8 cellular contexts compared by ENCODE assay signal in the genomic region with DNA sequence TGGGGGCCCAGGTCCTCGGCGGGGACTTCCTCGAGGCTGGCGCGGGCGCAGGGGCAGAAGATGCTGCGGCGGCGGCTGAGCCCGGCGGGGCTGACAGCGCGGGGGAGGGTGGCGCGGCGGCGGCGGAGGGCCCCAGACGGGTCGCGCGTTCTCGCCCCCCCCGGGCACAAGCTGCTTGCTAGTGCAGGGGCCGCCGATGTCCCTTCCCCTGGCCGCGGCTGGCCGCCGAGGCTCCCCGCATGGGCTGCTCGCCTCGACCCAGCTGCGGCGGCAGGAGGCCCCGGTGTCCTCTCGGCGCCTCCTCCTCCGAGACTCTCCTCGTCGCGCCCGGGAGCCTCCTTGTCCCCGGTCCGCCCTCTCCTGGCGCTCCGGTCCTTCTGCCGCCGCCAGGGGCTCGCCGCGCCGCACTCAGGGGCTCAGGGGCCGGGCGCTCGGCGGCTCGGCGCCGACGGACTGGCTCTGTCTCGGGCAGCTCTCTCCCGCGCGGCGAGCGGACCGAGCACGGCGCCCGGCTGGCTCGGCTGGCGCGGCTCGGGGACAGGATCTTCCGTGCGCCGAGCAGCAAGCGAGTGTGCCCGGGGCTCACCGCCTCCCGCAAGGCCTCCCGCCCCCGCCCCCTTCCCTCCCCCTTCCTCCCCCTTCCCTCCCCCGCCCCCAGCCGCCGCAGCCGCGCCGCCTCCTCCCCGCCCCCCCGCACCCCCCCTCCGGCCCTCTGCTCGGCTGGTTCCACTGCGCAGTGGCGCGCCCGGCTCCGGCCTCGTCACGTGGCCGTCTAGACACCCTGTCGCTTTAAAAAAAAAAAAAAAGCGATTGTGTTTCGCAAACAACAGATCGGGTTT. TPM values are rescaled to one million over a fixed set of nuclear protein-coding genes. Genes with fewer than 3 reads are reported as not detected.
DNase-seq lines count a peak whose midpoint lies in the region; ATAC-seq and TF ChIP-seq lines count a peak whose summit lies in the region.

No MANE protein-coding gene starts in this region.

- peak; percentile 43 for ATAC-seq in HG02642 (IDR thresholded peaks at IDR 0.05; ENCODE audit: poor library complexity, unreplicated experiment)
- ATAC-seq in T-cell (replicated peaks in 1 of 4) = peak; percentile 46 to 58 (median 56)

- H3K4me1 ChIP-seq in left ventricle myocardium inferior (peaks cover 84% of the 10 kb centered on the region), prostate gland (replicated peaks) (peaks cover 3% of the 10 kb centered on the region)

- POLR2A ChIA-PET in T-cell (lab: Charles Lee) = interaction anchor here (0.6 to 3.1 kb wide), 23 partner anchors 11 to 1330 kb away, joined by 3 to 22 read pairs (median 5); a partner anchor contains a TSS

- H3K27me3 ChIP-seq in left ventricle myocardium inferior (ENCODE audit: low read depth) = no peaks in the 10 kb centered on the region
- no peaks in the 10 kb centered on the region for H3K27me3 ChIP-seq in prostate gland (replicated peaks; ENCODE audit: insufficient read depth)

- H3K27me3 Mint-ChIP-seq in T-cell = no peaks in the 10 kb centered on the region

- peak overlapping the region; percentile 100 for H3K27ac ChIP-seq in left ventricle myocardium inferior (replicated peaks)
- H3K27ac ChIP-seq in prostate gland = peak overlapping the region; percentile 98 to 99

- WGBS in prostate gland = under 1% methylated on average over 63 of the region's 106 CpGs

- CTCF ChIA-PET in T-cell (lab: Charles Lee) = interaction anchor here (0.7 to 2.8 kb wide), 6 partner anchors 11 to 138 kb away, joined by 3 to 9 read pairs (median 6); no protein-coding TSS in a partner anchor

- peak overlapping the region; percentile 85 to 97 (median 89) for H3K4me3 Mint-ChIP-seq in T-cell

- H3K4me3 ChIP-seq in GM12875 (ENCODE audit: low read depth, low read length) = peak overlapping the region; percentile 82
- peak overlapping the region; percentile 94 for H3K4me3 ChIP-seq in left ventricle myocardium inferior
- H3K4me3 ChIP-seq in prostate gland = peak overlapping the region; percentile 70 to 93

- no peaks in the 10 kb centered on the region for H3K9me3 Mint-ChIP-seq in T-cell

- peaks cover 15% of the 10 kb centered on the region for H3K36me3 Mint-ChIP-seq in T-cell

- H3K4me1 Mint-ChIP-seq in T-cell = peaks cover 44 to 53% (median 47%) of the 10 kb centered on the region in 3 donors

- DNase-seq in NCI-H1417 (lab: John Stamatoyannopoulos, UW) (peak; percentile 82 to 97 (median 96)), T-cell (peak in 33 of 34 experiments; percentile 41 to 79 (median 65)), amniotic stem cell (lab: John Stamatoyannopoulos, UW) (peak; percentile 71), left ventricle myocardium inferior (peak; percentile 88), prostate gland (ENCODE audit: low spot score) (peak; percentile 85), cerebellar nuclear complex (lab: John Stamatoyannopoulos, UW) (no peak)

- intact Hi-C loops in left ventricle myocardium inferior (cut with micrococcal nuclease) (no loop called here), prostate gland (cut with DNase I) (loop anchor here (10.0 kb wide), 1 partner anchor 233 kb away; no protein-coding TSS in a partner anchor)

- no peaks in the 10 kb centered on the region for H3K9me3 ChIP-seq in left ventricle myocardium inferior (replicated peaks)
- H3K9me3 ChIP-seq in prostate gland = no peaks in the 10 kb centered on the region

- H3K36me3 ChIP-seq in left ventricle myocardium inferior = no peaks in the 10 kb centered on the region
- H3K36me3 ChIP-seq in prostate gland = no peaks in the 10 kb centered on the region

- TF ChIP-seq CTCF in GM12875 (IDR thresholded peaks at IDR 0.05; ENCODE audit: borderline replicate concordance, insufficient read depth, low read depth, low read length) (peak; percentile 42), left ventricle myocardium inferior (IDR thresholded peaks at IDR 0.05; ENCODE audit: borderline replicate concordance) (peak; percentile 43), prostate gland (IDR thresholded peaks at IDR 0.05) (peak in 2 of 4 experiments; percentile 35 to 36)

- H3K27ac Mint-ChIP-seq in T-cell = peak overlapping the region; percentile 97 to 99

- TF ChIP-seq POLR2A in prostate gland (IDR thresholded peaks at IDR 0.05) = peak; percentile 89

RNA-seq across cellular contexts. Expression of a gene that starts 0.9 kb away (rescaled TPM):
- total RNA-seq in T-cell (100 to 1,000 TPM in 1 of 5 donors, 10 to 100 TPM in 4; 28.5 to 138 (median 57.7) TPM), left ventricle myocardium inferior (19.3 TPM), prostate gland (10 to 100 TPM; 29.3 to 31.0 TPM)

Comparison
In these comparisons a context has a peak if more than half of its experiments do, and no peak if none do; other contexts are left out.
1. DNase-seq: peak in NCI-H1417 (3 of 3), T-cell (33 of 34), amniotic stem cell (single experiment), left ventricle myocardium inferior (single experiment) and prostate gland (single experiment); none in cerebellar nuclear complex (0 of 2).
2. Peak in every context shown above with its lines, with median percentiles within 50 percentile points of each other: H3K4me3 ChIP-seq.